11 cellular contexts compared by ENCODE assay signal in genomic region chr2:47301277-47301618, GRCh38.
DNase-seq lines count a peak whose midpoint lies in the region; ATAC-seq and TF ChIP-seq lines count a peak whose summit lies in the region.
"Had no signal": no experiment of that assay in that cellular context is flagged by ENCODE, and none has a peak within 500 bp of the region (broad histone marks: within the 10 kb centered on the region; RNA-seq: fewer than 3 reads in every experiment).

No MANE protein-coding gene starts in this region.

- H3K27me3 Mint-ChIP-seq in immature natural killer cell (ENCODE audit: low read depth in 3 of 3): peaks cover 0 to 12% (median 4%) of the 10 kb centered on the region in 3 donors

- H3K4me1 Mint-ChIP-seq in immature natural killer cell: peaks cover 14 to 17% of the 10 kb centered on the region in 2 donors

- DNase-seq in immature natural killer cell (no peak), DMS79 (lab: John Stamatoyannopoulos, UW) (no peak), ecto neural progenitor cell (ENCODE audit: low spot score) (no peak), ureter (ENCODE audit: low spot score) (no peak), KG1 (lab: John Stamatoyannopoulos, UW) (no peak)
- DNase-seq: activated CD4-positive, alpha-beta T cell treated with anti-CD3 and anti-CD28 coated beads, Interleukin-2, amount 10 ng/mL, durations not matched to agents 7 days and 5 days; effector CD4-positive, alpha-beta T cell had no signal

- H3K27ac Mint-ChIP-seq in immature natural killer cell: peak overlapping the region in 3 of 6 donors; percentile 22 to 55 (median 54)
- H3K27ac Mint-ChIP-seq: activated CD4-positive, alpha-beta T cell treated with anti-CD3 and anti-CD28 coated beads, Interleukin-2, amount 10 ng/mL, durations not matched to agents 7 days and 5 days; CD4-positive, CD25-positive, alpha-beta regulatory T cell had no signal

- H3K36me3 Mint-ChIP-seq in immature natural killer cell: no peaks in the 10 kb centered on the region
- H3K36me3 Mint-ChIP-seq: CD4-positive, CD25-positive, alpha-beta regulatory T cell had no signal

- ATAC-seq in GM18505 (IDR thresholded peaks at IDR 0.05; ENCODE audit: unreplicated experiment) (peak; percentile 67), GM21423 (IDR thresholded peaks at IDR 0.05; ENCODE audit: unreplicated experiment) (peak; percentile 52), HG03135 (IDR thresholded peaks at IDR 0.05; ENCODE audit: unreplicated experiment) (peak; percentile 69)

- no peak for TF ChIP-seq POLR2A in GM18505 (IDR thresholded peaks at IDR 0.05; ENCODE audit: borderline replicate concordance, extremely low read depth, insufficient read depth, insufficient read length)

- H3K4me3 Mint-ChIP-seq in immature natural killer cell: peak overlapping the region in 3 of 5 donors; percentile 2 to 56 (median 17)
- H3K4me3 Mint-ChIP-seq: activated CD4-positive, alpha-beta T cell treated with anti-CD3 and anti-CD28 coated beads, Interleukin-2, amount 10 ng/mL, durations not matched to agents 7 days and 5 days; CD4-positive, CD25-positive, alpha-beta regulatory T cell had no signal

- H3K9me3 Mint-ChIP-seq in immature natural killer cell: no peaks in the 10 kb centered on the region
- H3K9me3 Mint-ChIP-seq: activated CD4-positive, alpha-beta T cell treated with anti-CD3 and anti-CD28 coated beads, Interleukin-2, amount 10 ng/mL, durations not matched to agents 7 days and 5 days; CD4-positive, CD25-positive, alpha-beta regulatory T cell had no signal
